8 cellular contexts compared by ENCODE assay signal in the genomic region with DNA sequence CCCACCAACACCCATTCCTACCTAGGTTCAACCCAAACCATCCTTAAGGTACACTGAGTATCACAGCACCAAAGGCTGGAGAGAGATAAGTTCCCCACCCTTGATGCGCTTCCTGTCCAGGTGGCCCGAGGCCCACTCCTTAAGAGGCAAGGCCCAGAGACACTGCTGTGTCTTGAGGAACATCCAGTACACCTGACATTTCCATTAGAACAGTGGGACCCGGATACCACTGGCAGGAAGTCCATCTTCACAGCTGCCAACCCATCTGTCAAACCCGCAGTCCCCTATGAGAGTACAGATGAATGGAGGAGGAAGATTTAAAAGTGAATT. TPM values are rescaled to one million over a fixed set of nuclear protein-coding genes. Genes with fewer than 3 reads are reported as not detected.
DNase-seq lines count a peak whose midpoint lies in the region; ATAC-seq and TF ChIP-seq lines count a peak whose summit lies in the region.

No MANE protein-coding gene starts in this region.

- peak overlapping the region; percentile 84 to 90 for H3K9ac ChIP-seq in colonic mucosa (ENCODE audit: low read depth in 2 of 2, low read length in 2 of 2)
- peak overlapping the region; percentile 70 for H3K9ac ChIP-seq in neural cell (ENCODE audit: low read length)

- no peaks in the 10 kb centered on the region for H3K36me3 ChIP-seq in colonic mucosa
- H3K36me3 ChIP-seq in neural cell (ENCODE audit: insufficient read depth, low read length): no peaks in the 10 kb centered on the region

- H3F3A ChIP-seq in neural cell (ENCODE audit: insufficient read depth, low read length, poor library complexity, severe bottlenecking): no peaks in the 10 kb centered on the region

- H3K9me3 ChIP-seq in colonic mucosa (no peaks in the 10 kb centered on the region), neural cell (ENCODE audit: low read length) (no peaks in the 10 kb centered on the region)

- DNase-seq in COR-L47 (lab: John Stamatoyannopoulos, UW): peak; percentile 21
- peak; percentile 53 for DNase-seq in HT1080 (ENCODE audit: low read depth)
- DNase-seq in colonic mucosa: no peak
- DNase-seq in NCI-H774 (lab: John Stamatoyannopoulos, UW): no peak
- DNase-seq in activated effector memory CD4-positive, alpha-beta T cell treated with Interleukin-2 at 50 U/mL for 16 hours: no peak
- no peak for DNase-seq in effector CD8-positive, alpha-beta T cell (lab: John Stamatoyannopoulos, UW)

- intact Hi-C loops in colonic mucosa (cut with DNase I): no loop called here

- no peak overlapping the region for H2AFZ ChIP-seq in neural cell (ENCODE audit: low read depth, low read length)

- H3K27me3 ChIP-seq in colonic mucosa (no peaks in the 10 kb centered on the region), neural cell (ENCODE audit: insufficient read depth, low read depth, low read length) (no peaks in the 10 kb centered on the region)

- H3K27ac ChIP-seq in colonic mucosa: peak overlapping the region; percentile 91
- no peak overlapping the region for H3K27ac ChIP-seq in neural cell (ENCODE audit: low read length)

- no peak for TF ChIP-seq RAD21 in neural cell (conservative IDR thresholded peaks at IDR 0.05)

- no peaks in the 10 kb centered on the region for H3K9me2 ChIP-seq in neural cell (ENCODE audit: insufficient read depth, low read length)

- no peak for TF ChIP-seq EP300 in neural cell (conservative IDR thresholded peaks at IDR 0.05; ENCODE audit: poor library complexity, severe bottlenecking)

- H3K4me1 ChIP-seq in colonic mucosa: no peaks in the 10 kb centered on the region

- H3K4me2 ChIP-seq in neural cell (ENCODE audit: low read length): no peak overlapping the region

- TF ChIP-seq CTCF in colonic mucosa (IDR thresholded peaks at IDR 0.05) (no peak), neural cell (IDR thresholded peaks at IDR 0.05; ENCODE audit: poor library complexity, severe bottlenecking) (no peak)

- H3K79me2 ChIP-seq in neural cell (replicated peaks; ENCODE audit: insufficient read depth, low read length): no peaks in the 10 kb centered on the region

- ATAC-seq in GM19324 (IDR thresholded peaks at IDR 0.05; ENCODE audit: low FRiP score, unreplicated experiment): no peak

- H3K4me3 ChIP-seq in colonic mucosa: peak overlapping the region; percentile 70
- H3K4me3 ChIP-seq in neural cell (ENCODE audit: low read length): peak overlapping the region; percentile 72

- no peaks in the 10 kb centered on the region for H4K20me1 ChIP-seq in neural cell (ENCODE audit: insufficient read depth)

TF ChIP-seq in neural cell, 6 proteins besides CTCF, POLR2A, EP300 and RAD21:
- TF ChIP-seq EZH2 (IDR thresholded peaks at IDR 0.05; ENCODE audit: borderline replicate concordance, insufficient read depth, low read length, poor library complexity, severe bottlenecking) (no peak), POLR2AphosphoS5 (IDR thresholded peaks at IDR 0.05) (no peak), MXI1 (conservative IDR thresholded peaks at IDR 0.05; ENCODE audit: poor library complexity, severe bottlenecking) (no peak), SMC3 (conservative IDR thresholded peaks at IDR 0.05; ENCODE audit: poor library complexity) (no peak), TAF1 (IDR thresholded peaks at IDR 0.05; ENCODE audit: low read depth) (no peak)
- TF ChIP-seq, protein P1, sequence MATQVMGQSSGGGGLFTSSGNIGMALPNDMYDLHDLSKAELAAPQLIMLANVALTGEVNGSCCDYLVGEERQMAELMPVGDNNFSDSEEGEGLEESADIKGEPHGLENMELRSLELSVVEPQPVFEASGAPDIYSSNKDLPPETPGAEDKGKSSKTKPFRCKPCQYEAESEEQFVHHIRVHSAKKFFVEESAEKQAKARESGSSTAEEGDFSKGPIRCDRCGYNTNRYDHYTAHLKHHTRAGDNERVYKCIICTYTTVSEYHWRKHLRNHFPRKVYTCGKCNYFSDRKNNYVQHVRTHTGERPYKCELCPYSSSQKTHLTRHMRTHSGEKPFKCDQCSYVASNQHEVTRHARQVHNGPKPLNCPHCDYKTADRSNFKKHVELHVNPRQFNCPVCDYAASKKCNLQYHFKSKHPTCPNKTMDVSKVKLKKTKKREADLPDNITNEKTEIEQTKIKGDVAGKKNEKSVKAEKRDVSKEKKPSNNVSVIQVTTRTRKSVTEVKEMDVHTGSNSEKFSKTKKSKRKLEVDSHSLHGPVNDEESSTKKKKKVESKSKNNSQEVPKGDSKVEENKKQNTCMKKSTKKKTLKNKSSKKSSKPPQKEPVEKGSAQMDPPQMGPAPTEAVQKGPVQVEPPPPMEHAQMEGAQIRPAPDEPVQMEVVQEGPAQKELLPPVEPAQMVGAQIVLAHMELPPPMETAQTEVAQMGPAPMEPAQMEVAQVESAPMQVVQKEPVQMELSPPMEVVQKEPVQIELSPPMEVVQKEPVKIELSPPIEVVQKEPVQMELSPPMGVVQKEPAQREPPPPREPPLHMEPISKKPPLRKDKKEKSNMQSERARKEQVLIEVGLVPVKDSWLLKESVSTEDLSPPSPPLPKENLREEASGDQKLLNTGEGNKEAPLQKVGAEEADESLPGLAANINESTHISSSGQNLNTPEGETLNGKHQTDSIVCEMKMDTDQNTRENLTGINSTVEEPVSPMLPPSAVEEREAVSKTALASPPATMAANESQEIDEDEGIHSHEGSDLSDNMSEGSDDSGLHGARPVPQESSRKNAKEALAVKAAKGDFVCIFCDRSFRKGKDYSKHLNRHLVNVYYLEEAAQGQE (IDR thresholded peaks at IDR 0.05; ENCODE audit: borderline replicate concordance): no peak

RNA-seq across cellular contexts. Expression of a gene that starts 0.3 kb away (rescaled TPM):
- 4.5 and 5.4 TPM in 2 replicates for total RNA-seq in HT1080 (2014; rRNA removed; shearing (Covaris generic))
- polyA plus RNA-seq in HT1080 (2015; cell fraction: cytosol; rRNA removed): 13.5 and 15.0 TPM in 2 replicates
- 15.3 and 17.4 TPM in 2 replicates for polyA plus RNA-seq in HT1080 (2015; cell fraction: nucleus; rRNA removed)
- total RNA-seq in colonic mucosa: 10 to 100 TPM; 35.3 to 39.2 TPM
- polyA plus RNA-seq in neural cell: 15.1 and 20.9 TPM in 2 replicates
- polyA minus RNA-seq in neural cell: 5.4 and 5.6 TPM in 2 replicates

RNA-seq across cellular contexts. Expression of a gene that starts 23.5 kb away (rescaled TPM):
- total RNA-seq in HT1080 (2014; rRNA removed; shearing (Covaris generic)): 11.0 and 13.0 TPM in 2 replicates
- polyA plus RNA-seq in HT1080 (2015; cell fraction: cytosol; rRNA removed): 11.3 and 13.2 TPM in 2 replicates
- 14.6 and 17.5 TPM in 2 replicates for polyA plus RNA-seq in HT1080 (2015; cell fraction: nucleus; rRNA removed)
- total RNA-seq in colonic mucosa: 10 to 100 TPM; 47.2 to 71.1 TPM
- 10.2 and 17.8 TPM in 2 replicates for polyA plus RNA-seq in neural cell
- 16.3 and 19.3 TPM in 2 replicates for polyA minus RNA-seq in neural cell

Comparison
In these comparisons a context has a peak if more than half of its experiments do, and no peak if none do; other contexts are left out.
1. DNase-seq: peak in COR-L47 (single experiment) and HT1080 (single experiment); none in colonic mucosa (single experiment), NCI-H774 (single experiment), activated effector memory CD4-positive, alpha-beta T cell treated with Interleukin-2 at 50 U/mL for 16 hours (single experiment) and effector CD8-positive, alpha-beta T cell (single experiment).